Comparison of ENCODE assay signal across 2 cellular contexts in genomic region chr14:61260939-61261776, GRCh38.
TF ChIP-seq lines count a peak whose summit lies in the region.

No MANE protein-coding gene starts in this region.

TF ChIP-seq in IMR-90, 13 proteins besides CTCF, POLR2A, EP300 and RAD21:
- TF ChIP-seq FOS (IDR thresholded peaks at IDR 0.05; ENCODE audit: low read depth, low read length) = peak; percentile 79
- no peak for TF ChIP-seq SMC3 (IDR thresholded peaks at IDR 0.05; ENCODE audit: low read depth, low read length)
- peak; percentile 40 for TF ChIP-seq MAFK (IDR thresholded peaks at IDR 0.05; ENCODE audit: low read depth, low read length)
- peak; percentile 95 for TF ChIP-seq BHLHE40 (IDR thresholded peaks at IDR 0.05; ENCODE audit: low read depth, low read length)
- TF ChIP-seq CHD1 (IDR thresholded peaks at IDR 0.05; ENCODE audit: low read depth, low read length) = no peak
- peak; percentile 13; the same call in 1 of the 2 replicates for TF ChIP-seq CEBPB (IDR thresholded peaks at IDR 0.05; ENCODE audit: low read depth, low read length)
- TF ChIP-seq ELK1 (IDR thresholded peaks at IDR 0.05; ENCODE audit: borderline replicate concordance, low read depth, low read length) = no peak
- TF ChIP-seq, protein P1, sequence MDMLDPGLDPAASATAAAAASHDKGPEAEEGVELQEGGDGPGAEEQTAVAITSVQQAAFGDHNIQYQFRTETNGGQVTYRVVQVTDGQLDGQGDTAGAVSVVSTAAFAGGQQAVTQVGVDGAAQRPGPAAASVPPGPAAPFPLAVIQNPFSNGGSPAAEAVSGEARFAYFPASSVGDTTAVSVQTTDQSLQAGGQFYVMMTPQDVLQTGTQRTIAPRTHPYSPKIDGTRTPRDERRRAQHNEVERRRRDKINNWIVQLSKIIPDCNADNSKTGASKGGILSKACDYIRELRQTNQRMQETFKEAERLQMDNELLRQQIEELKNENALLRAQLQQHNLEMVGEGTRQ (IDR thresholded peaks at IDR 0.05; ENCODE audit: low read depth, low read length) = no peak
- no peak for TF ChIP-seq NFE2L2 (IDR thresholded peaks at IDR 0.05; ENCODE audit: low read depth, low read length)

TF ChIP-seq in neural cell, 6 proteins besides CTCF, POLR2A, EP300 and RAD21:
- TF ChIP-seq TAF1 (IDR thresholded peaks at IDR 0.05; ENCODE audit: low read depth) = no peak
- TF ChIP-seq POLR2AphosphoS5 (IDR thresholded peaks at IDR 0.05) = no peak
- no peak for TF ChIP-seq EZH2 (IDR thresholded peaks at IDR 0.05; ENCODE audit: borderline replicate concordance, insufficient read depth, low read length, poor library complexity, severe bottlenecking)
- no peak for TF ChIP-seq SMC3 (conservative IDR thresholded peaks at IDR 0.05; ENCODE audit: poor library complexity)
- TF ChIP-seq, protein P2, sequence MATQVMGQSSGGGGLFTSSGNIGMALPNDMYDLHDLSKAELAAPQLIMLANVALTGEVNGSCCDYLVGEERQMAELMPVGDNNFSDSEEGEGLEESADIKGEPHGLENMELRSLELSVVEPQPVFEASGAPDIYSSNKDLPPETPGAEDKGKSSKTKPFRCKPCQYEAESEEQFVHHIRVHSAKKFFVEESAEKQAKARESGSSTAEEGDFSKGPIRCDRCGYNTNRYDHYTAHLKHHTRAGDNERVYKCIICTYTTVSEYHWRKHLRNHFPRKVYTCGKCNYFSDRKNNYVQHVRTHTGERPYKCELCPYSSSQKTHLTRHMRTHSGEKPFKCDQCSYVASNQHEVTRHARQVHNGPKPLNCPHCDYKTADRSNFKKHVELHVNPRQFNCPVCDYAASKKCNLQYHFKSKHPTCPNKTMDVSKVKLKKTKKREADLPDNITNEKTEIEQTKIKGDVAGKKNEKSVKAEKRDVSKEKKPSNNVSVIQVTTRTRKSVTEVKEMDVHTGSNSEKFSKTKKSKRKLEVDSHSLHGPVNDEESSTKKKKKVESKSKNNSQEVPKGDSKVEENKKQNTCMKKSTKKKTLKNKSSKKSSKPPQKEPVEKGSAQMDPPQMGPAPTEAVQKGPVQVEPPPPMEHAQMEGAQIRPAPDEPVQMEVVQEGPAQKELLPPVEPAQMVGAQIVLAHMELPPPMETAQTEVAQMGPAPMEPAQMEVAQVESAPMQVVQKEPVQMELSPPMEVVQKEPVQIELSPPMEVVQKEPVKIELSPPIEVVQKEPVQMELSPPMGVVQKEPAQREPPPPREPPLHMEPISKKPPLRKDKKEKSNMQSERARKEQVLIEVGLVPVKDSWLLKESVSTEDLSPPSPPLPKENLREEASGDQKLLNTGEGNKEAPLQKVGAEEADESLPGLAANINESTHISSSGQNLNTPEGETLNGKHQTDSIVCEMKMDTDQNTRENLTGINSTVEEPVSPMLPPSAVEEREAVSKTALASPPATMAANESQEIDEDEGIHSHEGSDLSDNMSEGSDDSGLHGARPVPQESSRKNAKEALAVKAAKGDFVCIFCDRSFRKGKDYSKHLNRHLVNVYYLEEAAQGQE (IDR thresholded peaks at IDR 0.05; ENCODE audit: borderline replicate concordance) = no peak
- TF ChIP-seq MXI1 (conservative IDR thresholded peaks at IDR 0.05; ENCODE audit: poor library complexity, severe bottlenecking) = no peak
TF ChIP-seq in neural cell: peak in this region for 0.
